In the genomic region with DNA sequence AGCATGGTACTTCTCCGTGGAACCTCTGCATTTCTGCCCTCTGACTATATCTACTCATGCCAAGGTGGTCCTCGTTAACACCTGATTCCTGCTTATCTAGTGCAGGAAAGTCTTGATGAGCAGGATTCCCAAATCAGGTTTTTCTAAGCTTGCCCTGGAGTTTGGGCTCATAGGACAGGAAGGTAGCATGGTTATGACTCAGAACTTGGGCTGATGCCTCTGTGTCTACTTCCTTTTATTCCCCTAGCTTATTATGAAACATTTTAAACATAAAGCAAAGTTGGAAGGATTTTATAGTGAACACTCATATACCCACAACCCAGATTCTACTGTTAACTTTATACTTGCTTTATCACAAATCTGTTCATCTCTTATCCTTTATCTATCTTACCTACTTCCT, we compare ENCODE assay signal across 16 cellular contexts. TPM values are rescaled to one million over a fixed set of nuclear protein-coding genes. Genes with fewer than 3 reads are reported as not detected.
DNase-seq lines count a peak whose midpoint lies in the region; ATAC-seq and TF ChIP-seq lines count a peak whose summit lies in the region.
"Had no signal": no experiment of that assay in that cellular context is flagged by ENCODE, and none has a peak within 500 bp of the region (broad histone marks: within the 10 kb centered on the region; RNA-seq: fewer than 3 reads in every experiment).

No MANE protein-coding gene starts in this region.

- no peak for TF ChIP-seq RAD21 in IMR-90 (IDR thresholded peaks at IDR 0.05; ENCODE audit: low read length)

- TF ChIP-seq POLR2A in IMR-90 (IDR thresholded peaks at IDR 0.05; ENCODE audit: low read depth, low read length): no peak

- H3K9me2 ChIP-seq in Karpas-422 (replicated peaks; ENCODE audit: insufficient read depth, low read length): no peaks in the 10 kb centered on the region

- peaks cover 14% of the 10 kb centered on the region for H3K9me1 ChIP-seq in IMR-90 (ENCODE audit: insufficient read depth, low read length)

- H2AK9ac ChIP-seq in IMR-90 (replicated peaks; ENCODE audit: low read depth, low read length, poor library complexity): no peak overlapping the region

- peak; percentile 77 for ATAC-seq in IMR-90 (ENCODE audit: low read depth)
- ATAC-seq: natural killer cell had no signal

- H2BK5ac ChIP-seq in IMR-90 (ENCODE audit: low read depth, low read length, poor library complexity, severe bottlenecking): peak overlapping the region; percentile 67

- no peaks in the 10 kb centered on the region for H3K27me3 ChIP-seq in BJ (ENCODE audit: control insufficient read depth, insufficient read depth, low read length)
- H3K27me3 ChIP-seq in IMR-90 (ENCODE audit: control insufficient read depth, insufficient read depth, low read length): no peaks in the 10 kb centered on the region
- H3K27me3 ChIP-seq in brain microvascular endothelial cell (replicated peaks): no peaks in the 10 kb centered on the region
- no peaks in the 10 kb centered on the region for H3K27me3 ChIP-seq in Karpas-422 (ENCODE audit: low read length)
- H3K27me3 ChIP-seq: Peyer's patch had no signal

- no peak overlapping the region for H3K56ac ChIP-seq in IMR-90 (ENCODE audit: extremely low read depth, insufficient read depth, low read length)

- H3K14ac ChIP-seq in IMR-90 (replicated peaks; ENCODE audit: low read depth, low read length): no peak overlapping the region; the same call in 1 of the 2 replicates

- intact Hi-C loops in IMR-90 (cut with micrococcal nuclease): loop anchor here (5.0 kb wide), 1 partner anchor 33 kb away; no protein-coding TSS in a partner anchor

- BruUV-seq in IMR-90 (replicated peaks; lab: Mats Ljungman, UMichigan): no TSS peak

- H3K4me1 ChIP-seq in IMR-90 (ENCODE audit: control insufficient read depth, insufficient read depth, low read length): peaks cover 11% of the 10 kb centered on the region
- H3K4me1 ChIP-seq in Karpas-422 (ENCODE audit: low read length): peaks cover 25% of the 10 kb centered on the region
- H3K4me1 ChIP-seq: Caco-2 had no signal

- H3K79me2 ChIP-seq in Karpas-422 (ENCODE audit: low read length): peaks cover 50% of the 10 kb centered on the region

- H2BK15ac ChIP-seq in IMR-90 (ENCODE audit: low read depth, low read length): no peak overlapping the region

- no peak overlapping the region for H2BK20ac ChIP-seq in IMR-90 (ENCODE audit: low read depth, low read length)

- DNase-seq in BJ (ENCODE audit: low read depth): peak; percentile 27
- DNase-seq in IMR-90: peak; percentile 80
- peak; percentile 14 for DNase-seq in brain microvascular endothelial cell
- DNase-seq in lung microvascular endothelial cell (ENCODE audit: low read depth in 2 of 2): peak; percentile 67 to 74
- no peak for DNase-seq in inferior parietal cortex (ENCODE audit: extremely low spot score)
- no peak for DNase-seq in COLO829 (ENCODE audit: low spot score)
- DNase-seq in Karpas-422: no peak
- no peak for DNase-seq in NCI-H345 (lab: John Stamatoyannopoulos, UW)
- DNase-seq: activated CD4-positive, alpha-beta T cell treated with anti-CD3 and anti-CD28 coated beads for 48 hours; activated naive CD8-positive, alpha-beta T cell treated with anti-CD3 and anti-CD28 coated beads, Interleukin-2, amount 10 ng/mL, durations not matched to agents 7 days and 5 days; Caco-2; kidney; natural killer cell; NCI-H187; Peyer's patch; stimulated activated naive CD4-positive, alpha-beta T cell had no signal

- POLR2A ChIA-PET in BJ (lab: Charles Lee): interaction anchor here (0.6 kb wide), 1 partner anchor 133 kb away, joined by 4 read pairs; no protein-coding TSS in a partner anchor
- POLR2A ChIA-PET in IMR-90 (lab: Charles Lee; ENCODE audit: unreplicated experiment): no interaction called here

- 0 out of 2 replicates have a peak overlapping the region, but pooled peaks have one; percentile 1 for H3K23ac ChIP-seq in IMR-90 (ENCODE audit: low read depth, low read length)

- H3K27ac ChIP-seq in IMR-90 (ENCODE audit: insufficient read depth, low read length) (no peak overlapping the region), brain microvascular endothelial cell (no peak overlapping the region), Karpas-422 (ENCODE audit: low read length) (no peak overlapping the region)
- H3K27ac ChIP-seq: Peyer's patch had no signal

- H3K18ac ChIP-seq in IMR-90 (ENCODE audit: low read depth, low read length): 0 out of 2 replicates have a peak overlapping the region, but pooled peaks have one; percentile 21

- no peak overlapping the region for H2BK120ac ChIP-seq in IMR-90 (ENCODE audit: low read depth, low read length)

- peaks cover 34% of the 10 kb centered on the region for H4K20me1 ChIP-seq in IMR-90 (ENCODE audit: insufficient read depth, low read length)
- H4K20me1 ChIP-seq in Karpas-422 (ENCODE audit: insufficient read depth, low read depth, low read length): no peaks in the 10 kb centered on the region

- peaks cover 24 to 76% of the 10 kb centered on the region in 2 experiments for H3K79me1 ChIP-seq in IMR-90 (ENCODE audit: low read depth in 1 of 2, low read length in 2 of 2)

- H3K9me3 ChIP-seq in IMR-90 (ENCODE audit: control insufficient read depth, insufficient read depth, low read length): no peaks in the 10 kb centered on the region
- H3K9me3 ChIP-seq in Karpas-422 (ENCODE audit: low read length): no peaks in the 10 kb centered on the region
- H3K9me3 ChIP-seq: Caco-2, Peyer's patch had no signal

- no peak overlapping the region for H4K5ac ChIP-seq in IMR-90 (ENCODE audit: low read depth, low read length)

- H3K4ac ChIP-seq in IMR-90 (ENCODE audit: low read depth, low read length): no peak overlapping the region

- H3K4me2 ChIP-seq in IMR-90 (ENCODE audit: low read depth, low read length): peak overlapping the region; percentile 59; the same call in 1 of the 2 replicates
- no peak overlapping the region for H3K4me2 ChIP-seq in Karpas-422 (ENCODE audit: low read depth, low read length, poor library complexity, severe bottlenecking)

- TF ChIP-seq CTCF in BJ (IDR thresholded peaks at IDR 0.05; ENCODE audit: insufficient read depth, low read depth, low read length): no peak
- TF ChIP-seq CTCF in IMR-90 (conservative IDR thresholded peaks at IDR 0.05; ENCODE audit: low read depth, low read length): no peak
- TF ChIP-seq CTCF in brain microvascular endothelial cell (IDR thresholded peaks at IDR 0.05; ENCODE audit: low read depth, low read length, missing control alignments): no peak

- in situ Hi-C loops in IMR-90 (cut with MboI; ENCODE audit: low sequenced_read_pairs): no loop called here
- in situ Hi-C loops in brain microvascular endothelial cell (cut with HindIII; ENCODE audit: low pct_ligation_motif_present, low sequenced_read_pairs): loop anchor here (5.0 kb wide), 1 partner anchor 58 kb away; no protein-coding TSS in a partner anchor

- CTCF ChIA-PET in BJ (lab: Yijun Ruan, JAX) (interaction anchor here (0.8 to 1.8 kb wide), 3 partner anchors 19 to 75 kb away, joined by 3 to 5 read pairs (median 4); no protein-coding TSS in a partner anchor), IMR-90 (lab: Yijun Ruan, JAX) (interaction anchor here (0.9 kb wide), 1 partner anchor 74 kb away, joined by 4 read pairs; no protein-coding TSS in a partner anchor)

- no peak overlapping the region for H2AFZ ChIP-seq in IMR-90 (replicated peaks; ENCODE audit: low read length, poor library complexity)
- H2AFZ ChIP-seq in Karpas-422 (ENCODE audit: low read length): no peak overlapping the region

- peak overlapping the region; percentile 55; the same call in 1 of the 2 replicates for H2AK5ac ChIP-seq in IMR-90 (ENCODE audit: low read depth, low read length)

- 0% methylated on average over 1 of the region's 2 CpGs; no CpG with 5 or more reads in 1 of the 2 experiments for WGBS in IMR-90 (ENCODE audit: extremely low coverage in 2 of 2, insufficient read length in 1 of 2), 2 experiments

- dilution Hi-C loops in IMR-90 (cut with HindIII; ENCODE audit: low sequenced_read_pairs, unreplicated experiment): loop anchor here (10.0 kb wide), 1 partner anchor 65 kb away; no protein-coding TSS in a partner anchor

- H3K4me3 ChIP-seq in BJ (ENCODE audit: low read depth, low read length): no peak overlapping the region
- no peak overlapping the region for H3K4me3 ChIP-seq in IMR-90 (ENCODE audit: insufficient read depth, low read depth, low read length)
- H3K4me3 ChIP-seq in brain microvascular endothelial cell (ENCODE audit: low read depth, low read length): no peak overlapping the region
- H3K4me3 ChIP-seq in Karpas-422 (ENCODE audit: low read length): no peak overlapping the region
- H3K4me3 ChIP-seq: Peyer's patch had no signal

- no peak overlapping the region for H3K9ac ChIP-seq in IMR-90 (ENCODE audit: low read depth, low read length)
- no peak overlapping the region for H3K9ac ChIP-seq in Karpas-422 (ENCODE audit: low read length)

- no peak overlapping the region; a peak in 1 of 4 replicates for H4K8ac ChIP-seq in IMR-90 (ENCODE audit: low read depth in 2 of 2, low read length in 2 of 2)

- H3K36me3 ChIP-seq in BJ (ENCODE audit: control insufficient read depth, insufficient read depth, low read length): peaks cover 2% of the 10 kb centered on the region; the same call in 1 of the 2 replicates
- H3K36me3 ChIP-seq in IMR-90 (ENCODE audit: control insufficient read depth, insufficient read depth, low read length): peaks cover 28% of the 10 kb centered on the region
- peaks cover 15% of the 10 kb centered on the region for H3K36me3 ChIP-seq in brain microvascular endothelial cell (replicated peaks)
- peaks cover 18% of the 10 kb centered on the region; the same call in 1 of the 2 replicates for H3K36me3 ChIP-seq in Karpas-422 (ENCODE audit: insufficient read depth, low read length)

- no peak overlapping the region for H4K91ac ChIP-seq in IMR-90 (ENCODE audit: insufficient read depth, low read depth, low read length)

RNA-seq across cellular contexts. Expression of a gene that starts 5.6 kb away (rescaled TPM):
- polyA plus RNA-seq in BJ (2011; rRNA removed) (5.3 and 8.5 TPM in 2 replicates), IMR-90 (2012; rRNA removed) (10.0 and 11.0 TPM in 2 replicates)
- polyA minus RNA-seq in BJ (2011; rRNA and poly(A)+ RNA removed): 9.7 and 9.8 TPM in 2 replicates
- total RNA-seq in IMR-90 (2012; rRNA removed) (2.2 TPM in 2 replicates), lung microvascular endothelial cell (3.0 and 3.1 TPM in 2 replicates)
- 6.7 and 10.8 TPM in 2 replicates for polyA plus RNA-seq in IMR-90 (2012; cell fraction: cytosol; rRNA removed)
- polyA plus RNA-seq in IMR-90 (2012; cell fraction: nucleus; rRNA removed; ENCODE audit: low replicate concordance): 15.7 and 18.1 TPM in 2 replicates
- 5.9 and 9.2 TPM in 2 replicates for total RNA-seq in Karpas-422 (2014; rRNA removed; shearing (Covaris generic); ENCODE audit: low replicate concordance)

RNA-seq across cellular contexts. Expression of a gene that starts 6.9 kb away (rescaled TPM):
- polyA plus RNA-seq in BJ (2011; rRNA removed) (178 and 216 TPM in 2 replicates), IMR-90 (2012; rRNA removed) (142 and 155 TPM in 2 replicates)
- 148 and 200 TPM in 2 replicates for polyA minus RNA-seq in BJ (2011; rRNA and poly(A)+ RNA removed)
- total RNA-seq in IMR-90 (2012; rRNA removed) (126 and 157 TPM in 2 replicates), lung microvascular endothelial cell (141 and 159 TPM in 2 replicates)
- polyA plus RNA-seq in IMR-90 (2012; cell fraction: cytosol; rRNA removed): 97.3 and 131 TPM in 2 replicates
- 83.9 and 84.0 TPM in 2 replicates for polyA plus RNA-seq in IMR-90 (2012; cell fraction: nucleus; rRNA removed; ENCODE audit: low replicate concordance)
- total RNA-seq in Karpas-422 (2014; rRNA removed; shearing (Covaris generic); ENCODE audit: low replicate concordance): 69.8 and 83.7 TPM in 2 replicates

RNA-seq across cellular contexts. Expression of a gene that starts 58.0 kb away (rescaled TPM):
- not detected in 2 replicates for polyA plus RNA-seq in BJ (2011; rRNA removed)
- not detected in 2 replicates for polyA minus RNA-seq in BJ (2011; rRNA and poly(A)+ RNA removed)
- total RNA-seq in IMR-90 (2012; rRNA removed): not detected in 2 replicates
- polyA plus RNA-seq in IMR-90 (2012; rRNA removed): not detected in 2 replicates
- 0.04 TPM in 1 of 2 replicates, not detected in the other for polyA plus RNA-seq in IMR-90 (2012; cell fraction: cytosol; rRNA removed)
- polyA plus RNA-seq in IMR-90 (2012; cell fraction: nucleus; rRNA removed; ENCODE audit: low replicate concordance): not detected in 2 replicates
- 0.22 TPM in 1 of 2 replicates, not detected in the other for total RNA-seq in lung microvascular endothelial cell
- total RNA-seq in Karpas-422 (2014; rRNA removed; shearing (Covaris generic); ENCODE audit: low replicate concordance): 0.78 TPM in 1 of 2 replicates, not detected in the other

Comparison
In these comparisons a context has a peak if more than half of its experiments do, and no peak if none do; other contexts are left out.
1. DNase-seq: peak in BJ (single experiment), IMR-90 (single experiment), brain microvascular endothelial cell (single experiment) and lung microvascular endothelial cell (2 of 2); none in inferior parietal cortex (single experiment), COLO829 (single experiment), Karpas-422 (single experiment) and NCI-H345 (single experiment).